Comparison of ENCODE assay signal across 9 cellular contexts in the genomic region with DNA sequence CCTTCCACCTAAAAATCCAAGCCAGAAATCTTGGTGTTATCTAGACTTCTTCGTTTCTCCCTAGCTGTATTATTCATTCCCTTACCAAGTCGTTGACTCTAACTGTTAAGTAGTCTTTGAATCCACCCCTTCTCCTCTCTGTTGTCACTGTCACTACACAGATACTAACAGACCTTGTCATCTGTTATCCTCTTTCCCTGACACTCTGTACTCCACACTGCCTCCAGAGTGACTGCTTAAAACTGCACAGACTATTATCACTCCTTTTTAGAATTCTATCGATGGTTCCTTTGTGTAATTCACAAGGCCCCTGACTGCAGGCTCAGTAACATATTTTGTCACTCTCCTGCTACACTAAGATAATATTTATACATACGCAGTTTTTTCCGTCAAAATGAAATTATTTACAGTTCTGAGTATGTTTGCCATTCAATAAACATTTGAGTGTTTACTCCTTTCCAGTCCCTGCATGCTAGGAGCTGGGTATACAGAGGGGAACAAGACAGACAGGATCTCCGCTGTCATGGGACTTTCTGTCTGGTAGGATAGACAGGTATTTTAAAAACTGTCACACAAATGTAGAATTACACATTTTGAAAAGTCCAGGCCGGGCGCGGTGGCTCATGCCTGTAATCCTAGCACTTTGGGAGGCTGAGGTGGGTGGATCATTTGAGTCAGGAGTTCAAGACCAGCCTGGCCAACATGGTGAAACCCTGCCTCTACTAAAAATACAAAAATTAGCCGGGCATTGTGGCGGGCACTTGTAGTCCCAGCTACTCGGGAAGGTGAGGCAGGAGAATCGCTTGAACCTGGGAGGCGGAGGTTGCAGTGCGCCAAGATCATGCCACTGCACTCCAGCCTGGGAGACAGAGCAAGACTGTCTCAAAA. TPM values are rescaled to one million over a fixed set of nuclear protein-coding genes. Genes with fewer than 3 reads are reported as not detected.
DNase-seq lines count a peak whose midpoint lies in the region; ATAC-seq and TF ChIP-seq lines count a peak whose summit lies in the region.
"Had no signal": no experiment of that assay in that cellular context is flagged by ENCODE, and none has a peak within 500 bp of the region (broad histone marks: within the 10 kb centered on the region; RNA-seq: fewer than 3 reads in every experiment).

No MANE protein-coding gene starts in this region.

- intact Hi-C loops in natural killer cell (cut with micrococcal nuclease), result no loop called here

- H3K36me3 Mint-ChIP-seq in HFFc6 (ENCODE audit: low read depth) (peaks cover 33% of the 10 kb centered on the region), WTC11 (peaks cover 74% of the 10 kb centered on the region), natural killer cell (peaks cover 11% of the 10 kb centered on the region)

- H3K9me3 Mint-ChIP-seq in HFFc6, result no peaks in the 10 kb centered on the region
- H3K9me3 Mint-ChIP-seq in WTC11, result peaks cover 6% of the 10 kb centered on the region
- no peaks in the 10 kb centered on the region for H3K9me3 Mint-ChIP-seq in natural killer cell

- H3K4me3 Mint-ChIP-seq in HFFc6 (no peak overlapping the region), WTC11 (no peak overlapping the region; the same call in 1 of the 2 replicates), natural killer cell (peak overlapping the region; percentile 1)

- H3K4me1 Mint-ChIP-seq in HFFc6 (ENCODE audit: low read depth) (peaks cover 18% of the 10 kb centered on the region), WTC11 (peaks cover 8% of the 10 kb centered on the region), natural killer cell (peaks cover 23 to 29% of the 10 kb centered on the region in 2 donors)

- H3K27me3 Mint-ChIP-seq in HFFc6 (ENCODE audit: insufficient read depth) (peaks cover 2% of the 10 kb centered on the region; the same call in 1 of the 2 replicates), WTC11 (ENCODE audit: low read depth) (no peaks in the 10 kb centered on the region), natural killer cell (ENCODE audit: low read depth in 2 of 2) (no peaks in the 10 kb centered on the region)

- peak; percentile 42 for TF ChIP-seq CTCF in HFFc6 (IDR thresholded peaks at IDR 0.05)
- no peak for TF ChIP-seq CTCF in WTC11 (IDR thresholded peaks at IDR 0.05)
- no peak for TF ChIP-seq CTCF in natural killer cell (IDR thresholded peaks at IDR 0.05)

- no peak for ATAC-seq in WTC11
- ATAC-seq in natural killer cell, result peak in 1 of 3 donors; percentile 13
- no peak for ATAC-seq in HG03342 (IDR thresholded peaks at IDR 0.05; ENCODE audit: unreplicated experiment)

- DNase-seq in NCI-H82 (lab: John Stamatoyannopoulos, UW) (peak; percentile 57), NCI-H82 treated with DMSO at 0.1 percent for 48 hours (lab: John Stamatoyannopoulos, UW; ENCODE audit: unreplicated experiment) (no peak), HFFc6 (no peak), WTC11 (ENCODE audit: low spot score) (no peak), natural killer cell (no peak), OCI-M2 (lab: John Stamatoyannopoulos, UW; ENCODE audit: unreplicated experiment) (no peak), HCEC 1CT (no peak)
- DNase-seq: cerebellar nuclear complex had no signal

- CTCF ChIA-PET in WTC11 (lab: Charles Lee), result interaction anchor here (1.4 kb wide), 1 partner anchor 33 kb away, joined by 8 read pairs; no protein-coding TSS in a partner anchor

- POLR2A ChIA-PET in WTC11 (lab: Charles Lee), result interaction anchor here (0.6 kb wide), 1 partner anchor 34 kb away, joined by 4 read pairs; no protein-coding TSS in a partner anchor

- H3K27ac Mint-ChIP-seq in HFFc6 (no peak overlapping the region; the same call in 1 of the 2 replicates), WTC11 (peak overlapping the region; percentile 20; the same call in 1 of the 2 replicates), natural killer cell (peak overlapping the region; percentile 6 to 47)

TF ChIP-seq in WTC11, 78 proteins besides CTCF, POLR2A, EP300 and RAD21:
- TF ChIP-seq SP1 (CRISPR knock-in tag; conservative IDR thresholded peaks at IDR 0.05) (no peak), TP53 (CRISPR knock-in tag; IDR thresholded peaks at IDR 0.05) (no peak), SMAD3 (CRISPR knock-in tag; IDR thresholded peaks at IDR 0.05; ENCODE audit: borderline replicate concordance) (no peak)
- TF ChIP-seq, protein P1, sequence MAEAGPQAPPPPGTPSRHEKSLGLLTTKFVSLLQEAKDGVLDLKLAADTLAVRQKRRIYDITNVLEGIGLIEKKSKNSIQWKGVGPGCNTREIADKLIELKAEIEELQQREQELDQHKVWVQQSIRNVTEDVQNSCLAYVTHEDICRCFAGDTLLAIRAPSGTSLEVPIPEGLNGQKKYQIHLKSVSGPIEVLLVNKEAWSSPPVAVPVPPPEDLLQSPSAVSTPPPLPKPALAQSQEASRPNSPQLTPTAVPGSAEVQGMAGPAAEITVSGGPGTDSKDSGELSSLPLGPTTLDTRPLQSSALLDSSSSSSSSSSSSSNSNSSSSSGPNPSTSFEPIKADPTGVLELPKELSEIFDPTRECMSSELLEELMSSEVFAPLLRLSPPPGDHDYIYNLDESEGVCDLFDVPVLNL (CRISPR knock-in tag; IDR thresholded peaks at IDR 0.05; ENCODE audit: borderline replicate concordance, low read depth), result no peak

RNA-seq across cellular contexts. Expression of gene MARS1, which starts 3.8 kb away (rescaled TPM):
- total RNA-seq in HFFc6 (2021; fragmentation: NEBNext Ultra II Directional; extraction: Animal tissue kit (Norgen Biotek cat#: 25700)), result 100 to 1,000 TPM; 179 to 207 (median 193) TPM
- total RNA-seq in WTC11 (2021) (283 to 367 TPM (median 314 TPM) in 3 replicates), natural killer cell (100 to 1,000 TPM; 200 to 237 (median 218) TPM)

RNA-seq across cellular contexts. Expression of gene ARHGAP9, which starts 12.0 kb away (rescaled TPM):
- total RNA-seq in HFFc6 (2021; fragmentation: NEBNext Ultra II Directional; extraction: Animal tissue kit (Norgen Biotek cat#: 25700)), result under 1 TPM in 5 of 6 experiments, not detected in 1; 0.11 to 0.85 (median 0.21) TPM
- total RNA-seq in WTC11 (2021) (3.6 to 3.9 TPM (median 3.8 TPM) in 3 replicates), natural killer cell (1,000 to 10,000 TPM in 2 of 3 donors, 100 to 1,000 TPM in 1; 558 to 1,091 (median 1,015) TPM)

RNA-seq across cellular contexts. Expression of gene DDIT3, which starts 28.7 kb away (rescaled TPM):
- 10 to 100 TPM in 4 of 6 experiments, 1 to 10 TPM in 2; 9.4 to 10.8 (median 10.2) TPM for total RNA-seq in HFFc6 (2021; fragmentation: NEBNext Ultra II Directional; extraction: Animal tissue kit (Norgen Biotek cat#: 25700))
- total RNA-seq in WTC11 (2021), result 3.4 to 5.3 TPM (median 3.9 TPM) in 3 replicates
- 100 to 1,000 TPM; 117 to 318 (median 182) TPM for total RNA-seq in natural killer cell

RNA-seq across cellular contexts. Expression of gene MBD6, which starts 31.0 kb away (rescaled TPM):
- total RNA-seq in HFFc6 (2021; fragmentation: NEBNext Ultra II Directional; extraction: Animal tissue kit (Norgen Biotek cat#: 25700)), result 10 to 100 TPM; 40.7 to 43.6 (median 42.1) TPM
- total RNA-seq in WTC11 (2021) (46.3 to 59.4 TPM (median 56.2 TPM) in 3 replicates), natural killer cell (100 to 1,000 TPM; 130 to 142 (median 139) TPM)

RNA-seq across cellular contexts. Expression of gene GLI1, which starts 32.1 kb away (rescaled TPM):
- total RNA-seq in HFFc6 (2021; fragmentation: NEBNext Ultra II Directional; extraction: Animal tissue kit (Norgen Biotek cat#: 25700)), result 1 to 10 TPM; 3.9 to 5.8 (median 4.6) TPM
- total RNA-seq in WTC11 (2021), result 16.2 to 19.1 TPM (median 16.7 TPM) in 3 replicates
- total RNA-seq in natural killer cell, result 1 to 10 TPM in 1 of 3 donors, under 1 TPM in 2; 0.50 to 1.4 (median 0.99) TPM

Comparison
In these comparisons a context has a peak if more than half of its experiments do, and no peak if none do; other contexts are left out.
1. RNA of gene ARHGAP9, which starts 12.0 kb away (total RNA-seq): 558 to 1,091 TPM in natural killer cell; 3.6 to 3.9 TPM in WTC11 and 0.11 to 0.85 TPM in HFFc6; every median in the first group is over 100 times any median in the second.
2. RNA of gene DDIT3, which starts 28.7 kb away (total RNA-seq): 117 to 318 TPM in natural killer cell; 9.4 to 10.8 TPM in HFFc6 and 3.4 to 5.3 TPM in WTC11; every median in the first group is over 10 times any median in the second.